1 cellular context compared by ENCODE assay signal in the genomic region with DNA sequence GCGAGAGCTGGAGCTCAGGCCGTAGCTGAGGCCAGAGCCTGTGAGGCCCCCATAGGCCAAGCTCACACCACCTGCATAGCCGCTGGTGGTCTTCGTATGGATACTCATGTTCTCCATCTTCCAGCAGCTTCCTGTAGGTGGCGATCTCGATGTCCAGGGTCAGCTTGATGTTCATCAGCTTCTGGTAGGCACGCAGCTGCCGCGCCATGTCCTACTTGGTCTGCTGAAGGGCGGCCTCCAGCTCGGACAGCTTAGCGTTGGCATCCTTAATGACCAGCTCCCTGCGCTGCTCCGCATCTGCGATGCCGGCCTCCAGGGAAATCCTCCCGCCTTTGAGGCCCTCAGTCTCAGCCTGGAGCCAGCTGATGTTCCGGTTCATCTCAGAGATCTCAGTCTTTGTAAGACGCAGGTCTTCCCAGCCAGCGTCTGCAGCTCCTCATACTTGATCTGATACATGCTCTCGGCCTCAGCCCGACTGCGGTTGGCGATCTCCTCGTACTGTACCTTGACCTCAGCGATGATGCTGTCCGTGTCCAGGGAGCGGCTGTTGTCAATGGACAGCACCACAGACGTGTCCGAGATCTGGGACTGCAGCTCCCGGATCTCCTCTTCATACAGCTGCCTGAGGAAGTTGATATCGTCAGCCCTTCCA.
TF ChIP-seq lines count a peak whose summit lies in the region.

No MANE protein-coding gene starts in this region.

TF ChIP-seq in HCT116, 20 proteins besides CTCF, POLR2A, EP300 and RAD21 (continued from another document):
- TF ChIP-seq, protein P1, sequence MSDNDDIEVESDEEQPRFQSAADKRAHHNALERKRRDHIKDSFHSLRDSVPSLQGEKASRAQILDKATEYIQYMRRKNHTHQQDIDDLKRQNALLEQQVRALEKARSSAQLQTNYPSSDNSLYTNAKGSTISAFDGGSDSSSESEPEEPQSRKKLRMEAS (IDR thresholded peaks at IDR 0.05) = no peak
- TF ChIP-seq CEBPB (IDR thresholded peaks at IDR 0.05; ENCODE audit: low read depth) (no peak), JUND (IDR thresholded peaks at IDR 0.05) (no peak), ELF1 (IDR thresholded peaks at IDR 0.05; ENCODE audit: borderline replicate concordance, low read depth) (no peak), ZNF274 (IDR thresholded peaks at IDR 0.05; ENCODE audit: low read depth, low read length) (no peak)
